ENCODE assay signal across 24 cellular contexts in the genomic region with DNA sequence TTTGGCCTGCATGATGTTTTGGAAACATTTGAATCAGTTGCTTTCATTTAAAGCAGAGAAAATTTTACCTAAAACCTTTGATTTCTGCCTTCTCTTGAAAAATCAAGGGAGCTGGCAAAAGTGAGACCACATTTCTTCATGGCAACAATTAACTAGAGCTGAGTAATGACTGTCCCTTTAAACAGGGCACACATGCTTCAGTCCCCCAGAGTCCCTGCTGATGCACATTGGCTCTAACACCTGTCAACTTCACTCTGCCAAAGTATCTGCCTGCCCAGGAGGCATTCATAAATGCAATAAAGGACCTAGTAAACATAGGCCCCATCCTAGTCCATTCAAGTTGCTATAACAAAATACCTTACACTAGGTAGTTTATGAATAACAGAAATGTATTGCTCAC.
"Had no signal": no experiment of that assay in that cellular context is flagged by ENCODE, and none has a peak within 500 bp of the region (broad histone marks: within the 10 kb centered on the region; RNA-seq: fewer than 3 reads in every experiment).

No MANE protein-coding gene starts in this region.

- DNase-seq: activated CD4-positive, alpha-beta T cell treated with anti-CD3 and anti-CD28 coated beads for 4 hours; activated CD4-positive, alpha-beta T cell treated with anti-CD3 and anti-CD28 coated beads, Interleukin-2, amount 50 U/mL, for 4 hours; activated naive CD4-positive, alpha-beta T cell; activated T-cell treated with anti-CD3 and anti-CD28 coated beads for 4 hours; activated T-cell treated with anti-CD3 and anti-CD28 coated beads, Interleukin-2, amount 50 U/mL, for 72 hours; effector memory CD4-positive, alpha-beta T cell; erythroblast; islet precursor cell; left ventricle myocardium inferior; mesendoderm; stimulated activated CD4-positive, alpha-beta T cell treated with anti-CD3 and anti-CD28 coated beads, Interleukin-15, amount 100 ng/mL, for 24 hours; stimulated activated CD4-positive, alpha-beta T cell treated with anti-CD3 and anti-CD28 coated beads, Interleukin-2, amount 100 ng/mL, for 24 hours; stimulated activated naive CD4-positive, alpha-beta T cell; T-helper 9 cell; testis; trophoblast cell had no signal

- H3K9me3 ChIP-seq: gastroesophageal sphincter, left ventricle myocardium inferior, right atrium auricular region, testis had no signal

- H3K4me3 ChIP-seq: coronary artery, dorsolateral prefrontal cortex, gastroesophageal sphincter, hepatocyte, left ventricle myocardium inferior, lung, right atrium auricular region, testis had no signal

- H3K27ac ChIP-seq: coronary artery, gastroesophageal sphincter, hepatocyte, left ventricle myocardium inferior, right atrium auricular region, testis, VCaP had no signal

- H3K4me1 ChIP-seq: gastroesophageal sphincter, left ventricle myocardium inferior, right atrium auricular region, testis had no signal

- H3K27me3 ChIP-seq: dorsolateral prefrontal cortex, gastroesophageal sphincter, hepatocyte, right atrium auricular region, testis had no signal

- H3K36me3 ChIP-seq: gastroesophageal sphincter, left ventricle myocardium inferior, right atrium auricular region had no signal

- ATAC-seq: activated naive CD4-positive, alpha-beta T cell treated with anti-CD3 and anti-CD28 coated beads, Interleukin-2, amount 50 U/mL, for 72 hours; activated T-cell treated with anti-CD3 and anti-CD28 coated beads, Interleukin-2, amount 50 U/mL, for 72 hours; gastroesophageal sphincter had no signal
